ENCODE assay signal across 21 cellular contexts in genomic region chr11:92477686-92478085, GRCh38.
A peak's percentile ranks its signal among the peaks of the same experiment; 100 is the strongest.
DNase-seq lines count a peak whose midpoint lies in the region; ATAC-seq, FAIRE-seq and TF ChIP-seq lines count a peak whose summit lies in the region.
"Had no signal": no experiment of that assay in that cellular context is flagged by ENCODE, and none has a peak within 500 bp of the region (broad histone marks: within the 10 kb centered on the region; RNA-seq: fewer than 3 reads in every experiment).

No MANE protein-coding gene starts in this region.

- no peaks in the 10 kb centered on the region for H3K27me3 ChIP-seq in esophagus muscularis mucosa
- H3K27me3 ChIP-seq: MG63 had no signal

- no peaks in the 10 kb centered on the region for H3K9me3 ChIP-seq in esophagus muscularis mucosa
- H3K9me3 ChIP-seq: HAP-1, MG63 had no signal

- WGBS in esophagus muscularis mucosa: 96% methylated on average over 3 of the region's 3 CpGs

- H3K4me1 ChIP-seq in esophagus muscularis mucosa: no peaks in the 10 kb centered on the region
- H3K4me1 ChIP-seq: HAP-1 had no signal

- no peak for TF ChIP-seq EP300 in esophagus muscularis mucosa (IDR thresholded peaks at IDR 0.05)

- no peak overlapping the region for H3K4me3 ChIP-seq in esophagus muscularis mucosa
- H3K4me3 ChIP-seq: GM12878, GM23338, HAP-1, MG63 had no signal

- peak in 2 of 3 experiments; percentile 30 to 44 for DNase-seq in NCI-H1417 (lab: John Stamatoyannopoulos, UW)
- no peak for DNase-seq in NCI-H1417 treated with DMSO at 0.1 percent for 48 hours (lab: John Stamatoyannopoulos, UW)
- DNase-seq in D721Med (ENCODE audit: insufficient read length, low spot score): no peak
- peak; percentile 49 for DNase-seq in NCI-H510A (lab: John Stamatoyannopoulos, UW)
- DNase-seq in esophagus muscularis mucosa (ENCODE audit: extremely low spot score): peak; percentile 47
- DNase-seq in middle frontal gyrus (ENCODE audit: extremely low spot score, low spot score): no peak
- no peak for DNase-seq in iPS-NIHi7 (ENCODE audit: extremely low spot score)
- DNase-seq: AML-193; C1 segment of cervical spinal cord; Calu3; CD8-positive, alpha-beta T cell; MG63; NCI-H1048; NCI-H2107; NCI-H226; PC-3; Right ventricle myocardium superior had no signal

- TF ChIP-seq CTCF in D721Med (IDR thresholded peaks at IDR 0.05; ENCODE audit: insufficient read depth, missing control alignments) (no peak), esophagus muscularis mucosa (IDR thresholded peaks at IDR 0.05) (no peak)

- H3K27ac ChIP-seq in esophagus muscularis mucosa (replicated peaks in 1 of 4): no peak overlapping the region

- no peak for ATAC-seq in GM21447 (IDR thresholded peaks at IDR 0.05; ENCODE audit: unreplicated experiment)
- ATAC-seq: CD8-positive, alpha-beta T cell; GM12878; GM23338; PC-3 had no signal

- TF ChIP-seq POLR2A in esophagus muscularis mucosa (IDR thresholded peaks at IDR 0.05; ENCODE audit: low read depth): no peak

- intact Hi-C loops in esophagus muscularis mucosa (cut with DNase I): no loop called here

- FAIRE-seq in D721Med (lab: Jason Lieb, UNC): peak; percentile 16
- FAIRE-seq: GM12878 had no signal

- no peaks in the 10 kb centered on the region for H3K36me3 ChIP-seq in esophagus muscularis mucosa
- H3K36me3 ChIP-seq: HAP-1, MG63 had no signal

Comparison
In these comparisons a context has a peak if more than half of its experiments do, and no peak if none do; other contexts are left out.
1. DNase-seq: peak in NCI-H1417 (2 of 3), NCI-H510A (single experiment) and esophagus muscularis mucosa (single experiment); none in NCI-H1417 treated with DMSO at 0.1 percent for 48 hours (single experiment), D721Med (single experiment), middle frontal gyrus (single experiment) and iPS-NIHi7 (single experiment).